Comparison of ENCODE assay signal across 11 cellular contexts in the genomic region with DNA sequence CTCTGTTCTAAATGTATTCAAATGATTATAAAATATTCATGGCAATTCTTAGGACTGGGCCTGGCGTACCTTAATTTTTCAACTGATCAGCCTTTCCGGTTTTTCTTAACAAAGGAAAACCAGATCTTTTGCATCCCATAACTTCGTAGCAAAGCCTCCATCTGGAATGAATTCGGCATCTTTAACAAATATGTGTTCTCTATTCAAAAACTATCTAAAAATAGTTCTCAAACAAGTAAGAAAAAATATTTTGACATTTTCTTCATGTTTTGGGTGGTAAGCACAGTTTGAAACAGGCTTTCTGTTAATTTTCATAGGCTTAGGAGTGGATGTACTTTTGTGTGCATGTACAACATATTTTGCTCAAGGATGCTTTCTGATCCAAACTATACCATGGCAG. TPM values are rescaled to one million over a fixed set of nuclear protein-coding genes. Genes with fewer than 3 reads are reported as not detected.
DNase-seq lines count a peak whose midpoint lies in the region; ATAC-seq, FAIRE-seq and TF ChIP-seq lines count a peak whose summit lies in the region.
"Had no signal": no experiment of that assay in that cellular context is flagged by ENCODE, and none has a peak within 500 bp of the region (broad histone marks: within the 10 kb centered on the region; RNA-seq: fewer than 3 reads in every experiment).

No MANE protein-coding gene starts in this region.

- peaks cover 19% of the 10 kb centered on the region for H3K4me1 ChIP-seq in HUES64 (ENCODE audit: insufficient read depth, low read length)
- H3K4me1 ChIP-seq in lower lobe of right lung: peaks cover 41% of the 10 kb centered on the region
- peaks cover 47% of the 10 kb centered on the region for H3K4me1 ChIP-seq in suprapubic skin

- FAIRE-seq in bronchial epithelial cell (lab: Jason Lieb, UNC): no peak

- no peak overlapping the region for H3K27ac ChIP-seq in HUES64 (ENCODE audit: low read depth, low read length)
- peak overlapping the region; percentile 73 for H3K27ac ChIP-seq in lower lobe of right lung
- H3K27ac ChIP-seq in suprapubic skin: peak overlapping the region; percentile 77

- no peaks in the 10 kb centered on the region for H3K9me3 ChIP-seq in HUES64 (ENCODE audit: insufficient read depth, low read depth, low read length)
- H3K9me3 ChIP-seq in lower lobe of right lung: no peaks in the 10 kb centered on the region
- H3K9me3 ChIP-seq in suprapubic skin: no peaks in the 10 kb centered on the region

- TF ChIP-seq CTCF in bronchial epithelial cell (IDR thresholded peaks at IDR 0.05; ENCODE audit: insufficient read depth, low read length, severe bottlenecking) (no peak), lower lobe of right lung (IDR thresholded peaks at IDR 0.05) (no peak), suprapubic skin (IDR thresholded peaks at IDR 0.05) (no peak)

- intact Hi-C loops in lower lobe of right lung (cut with DNase I): loop anchor here (10.0 kb wide), 1 partner anchor 51 kb away; a partner anchor contains a TSS

- H3K27me3 Mint-ChIP-seq in activated CD8-positive, alpha-beta T cell treated with anti-CD3 and anti-CD28 coated beads, Interleukin-2, amount 10 ng/mL, durations not matched to agents 7 days and 5 days (ENCODE audit: low read depth): peaks cover 3% of the 10 kb centered on the region

- no peaks in the 10 kb centered on the region for H3K4me1 Mint-ChIP-seq in activated CD8-positive, alpha-beta T cell treated with anti-CD3 and anti-CD28 coated beads, Interleukin-2, amount 10 ng/mL, durations not matched to agents 7 days and 5 days (ENCODE audit: low read depth)
- H3K4me1 Mint-ChIP-seq: activated naive CD8-positive, alpha-beta T cell treated with anti-CD3 and anti-CD28 coated beads, Interleukin-2, amount 50 U/mL, for 24 hours; natural killer cell had no signal

- 95% methylated on average over 4 of the region's 4 CpGs for WGBS in HUES64
- 55% methylated on average over 4 of the region's 4 CpGs for WGBS in suprapubic skin

- TF ChIP-seq EP300 in suprapubic skin (IDR thresholded peaks at IDR 0.05): no peak

- CTCF ChIA-PET in activated CD8-positive, alpha-beta T cell treated with anti-CD3 and anti-CD28 coated beads, Interleukin-2, amount 10 ng/mL, durations not matched to agents 7 days and 5 days (lab: Charles Lee): no interaction called here

- H3K27me3 ChIP-seq in HUES64 (ENCODE audit: insufficient read depth, low read length): no peaks in the 10 kb centered on the region
- no peaks in the 10 kb centered on the region for H3K27me3 ChIP-seq in bronchial epithelial cell (ENCODE audit: control insufficient read depth, insufficient read depth, low read length)
- no peaks in the 10 kb centered on the region for H3K27me3 ChIP-seq in lower lobe of right lung (ENCODE audit: low read depth)
- H3K27me3 ChIP-seq in suprapubic skin: no peaks in the 10 kb centered on the region

- no peaks in the 10 kb centered on the region for H3K36me3 ChIP-seq in HUES64 (ENCODE audit: insufficient read depth, low read length)
- no peaks in the 10 kb centered on the region for H3K36me3 ChIP-seq in bronchial epithelial cell (ENCODE audit: control insufficient read depth, insufficient read depth, low read length)
- no peaks in the 10 kb centered on the region for H3K36me3 ChIP-seq in lower lobe of right lung
- H3K36me3 ChIP-seq in suprapubic skin: no peaks in the 10 kb centered on the region

- no peak overlapping the region for H3K4me3 Mint-ChIP-seq in activated CD8-positive, alpha-beta T cell treated with anti-CD3 and anti-CD28 coated beads, Interleukin-2, amount 10 ng/mL, durations not matched to agents 7 days and 5 days
- H3K4me3 Mint-ChIP-seq: activated naive CD8-positive, alpha-beta T cell treated with anti-CD3 and anti-CD28 coated beads, Interleukin-2, amount 50 U/mL, for 24 hours; natural killer cell had no signal

- H3K4me3 ChIP-seq in HUES64 (ENCODE audit: low read length) (no peak overlapping the region), bronchial epithelial cell (ENCODE audit: low read depth, low read length) (no peak overlapping the region), lower lobe of right lung (peak overlapping the region; percentile 30), suprapubic skin (peak overlapping the region; percentile 29)

- H3K9ac ChIP-seq in HUES64 (ENCODE audit: low read depth, low read length): peak overlapping the region; percentile 30; the same call in 1 of the 2 replicates

- no peaks in the 10 kb centered on the region for H3K36me3 Mint-ChIP-seq in activated CD8-positive, alpha-beta T cell treated with anti-CD3 and anti-CD28 coated beads, Interleukin-2, amount 10 ng/mL, durations not matched to agents 7 days and 5 days (ENCODE audit: low read depth)
- H3K36me3 Mint-ChIP-seq: natural killer cell had no signal

- no peak overlapping the region for H3K27ac Mint-ChIP-seq in activated CD8-positive, alpha-beta T cell treated with anti-CD3 and anti-CD28 coated beads, Interleukin-2, amount 10 ng/mL, durations not matched to agents 7 days and 5 days
- H3K27ac Mint-ChIP-seq: activated naive CD8-positive, alpha-beta T cell treated with anti-CD3 and anti-CD28 coated beads, Interleukin-2, amount 50 U/mL, for 24 hours; natural killer cell had no signal

- no peaks in the 10 kb centered on the region for H3K9me3 Mint-ChIP-seq in activated CD8-positive, alpha-beta T cell treated with anti-CD3 and anti-CD28 coated beads, Interleukin-2, amount 10 ng/mL, durations not matched to agents 7 days and 5 days (ENCODE audit: insufficient read depth)
- H3K9me3 Mint-ChIP-seq: activated naive CD8-positive, alpha-beta T cell treated with anti-CD3 and anti-CD28 coated beads, Interleukin-2, amount 50 U/mL, for 24 hours had no signal

- DNase-seq in bronchial epithelial cell (ENCODE audit: low read depth) (peak; percentile 14), lower lobe of right lung (no peak), suprapubic skin (ENCODE audit: low spot score in 2 of 2) (no peak), NCI-H1092 treated with DMSO at 0.1 percent for 48 hours (lab: John Stamatoyannopoulos, UW) (no peak)
- DNase-seq in activated CD8-positive, alpha-beta T cell treated with anti-CD3 and anti-CD28 coated beads, Interleukin-2, amount 10 ng/mL, durations not matched to agents 7 days and 5 days: no peak
- DNase-seq in stimulated activated CD4-positive, alpha-beta T cell treated with anti-CD3 and anti-CD28 coated beads, Interleukin-4, amount 100 ng/mL, for 24 hours: no peak
- DNase-seq: activated CD4-positive, alpha-beta T cell treated with anti-CD3 and anti-CD28 coated beads for 4 hours; activated naive CD8-positive, alpha-beta T cell treated with anti-CD3 and anti-CD28 coated beads, Interleukin-2, amount 50 U/mL, for 24 hours; natural killer cell had no signal

- TF ChIP-seq POLR2A in suprapubic skin (IDR thresholded peaks at IDR 0.05): no peak

- POLR2A ChIA-PET in activated CD8-positive, alpha-beta T cell treated with anti-CD3 and anti-CD28 coated beads, Interleukin-2, amount 10 ng/mL, durations not matched to agents 7 days and 5 days (lab: Charles Lee): no interaction called here

- ATAC-seq in lower lobe of right lung (no peak), GM21619 (IDR thresholded peaks at IDR 0.05; ENCODE audit: unreplicated experiment) (no peak)
- no peak for ATAC-seq in activated CD8-positive, alpha-beta T cell treated with anti-CD3 and anti-CD28 coated beads, Interleukin-2, amount 10 ng/mL, durations not matched to agents 7 days and 5 days
- ATAC-seq: activated naive CD8-positive, alpha-beta T cell treated with anti-CD3 and anti-CD28 coated beads, Interleukin-2, amount 50 U/mL, for 24 hours; natural killer cell had no signal

RNA-seq across cellular contexts. Expression of a gene that starts 55.0 kb away (rescaled TPM):
- polyA plus RNA-seq in HUES64 (2013, experiment 1 of 2): 2.4 TPM
- polyA plus RNA-seq in HUES64 (2013, experiment 2 of 2): 4.8 TPM
- total RNA-seq in bronchial epithelial cell: 3.4 and 5.9 TPM in 2 replicates
- 58.5 TPM for total RNA-seq in lower lobe of right lung
- total RNA-seq in suprapubic skin: 10 to 100 TPM in 2 of 4 donors, 1 to 10 TPM in 2; 7.7 to 23.4 (median 11.9) TPM
- total RNA-seq in activated CD8-positive, alpha-beta T cell treated with anti-CD3 and anti-CD28 coated beads, Interleukin-2, amount 10 ng/mL, durations not matched to agents 7 days and 5 days: under 1 TPM; 0.11 to 0.29 TPM

Comparison
In these comparisons a context has a peak if more than half of its experiments do, and no peak if none do; other contexts are left out.
1. H3K4me3 ChIP-seq: peak in lower lobe of right lung (single experiment) and suprapubic skin (single experiment); none in HUES64 (single experiment) and bronchial epithelial cell (single experiment).